28 cellular contexts compared by ENCODE assay signal in the genomic region with DNA sequence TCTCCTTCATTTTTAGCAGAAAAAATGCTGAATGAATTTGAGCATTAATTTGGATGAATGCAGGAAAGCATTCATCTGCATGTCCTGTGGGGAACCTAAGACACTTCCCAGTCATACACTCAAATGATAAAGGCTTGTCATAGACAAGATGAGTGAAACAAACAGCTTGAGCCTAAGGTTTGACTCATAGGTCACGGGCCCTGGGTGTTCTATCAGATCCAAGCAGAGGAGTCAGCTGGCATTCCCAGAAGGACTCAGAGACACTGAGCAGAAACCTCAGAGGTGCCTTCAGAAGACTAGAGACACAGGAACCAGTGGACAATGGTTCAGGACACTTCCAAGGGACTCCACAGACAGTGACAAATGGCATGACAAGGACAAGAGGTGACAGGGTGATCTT.
"Had no signal": no experiment of that assay in that cellular context is flagged by ENCODE, and none has a peak within 500 bp of the region (broad histone marks: within the 10 kb centered on the region; RNA-seq: fewer than 3 reads in every experiment).

No MANE protein-coding gene starts in this region.

- ATAC-seq: effector memory CD8-positive, alpha-beta T cell; esophagus mucosa; foreskin keratinocyte; gastrocnemius medialis; gastroesophageal sphincter; heart left ventricle; heart right ventricle had no signal

- H3K27me3 ChIP-seq: colonic mucosa, foreskin keratinocyte, gastrocnemius medialis, gastroesophageal sphincter, heart left ventricle, heart right ventricle had no signal

- FAIRE-seq: colon, endometrium, endothelial cell of umbilical vein, frontal cortex had no signal

- H3K4me3 ChIP-seq: colonic mucosa, coronary artery, dorsolateral prefrontal cortex, esophagus muscularis mucosa, esophagus squamous epithelium, gastrocnemius medialis, gastroesophageal sphincter, heart left ventricle, heart right ventricle had no signal

- H3K9me3 ChIP-seq: colonic mucosa, esophagus muscularis mucosa, esophagus squamous epithelium, gastrocnemius medialis, gastroesophageal sphincter, heart left ventricle, heart right ventricle had no signal

- H3K27ac ChIP-seq: colonic mucosa, coronary artery, dorsolateral prefrontal cortex, epithelial cell of prostate, esophagus muscularis mucosa, esophagus squamous epithelium, foreskin keratinocyte, gastrocnemius medialis, gastroesophageal sphincter, heart left ventricle, heart right ventricle had no signal

- H3K36me3 ChIP-seq: colonic mucosa, esophagus squamous epithelium, gastrocnemius medialis, gastroesophageal sphincter, heart left ventricle had no signal

- DNase-seq: colonic mucosa; cortex of kidney; dermis blood vessel endothelial cell; dorsolateral prefrontal cortex; effector CD4-positive, alpha-beta T cell; effector CD8-positive, alpha-beta T cell; effector memory CD4-positive, alpha-beta T cell; effector memory CD8-positive, alpha-beta T cell; endodermal cell; erythroblast; esophagus squamous epithelium; foreskin fibroblast; foreskin keratinocyte; foreskin melanocyte; gastrocnemius medialis; glutamatergic neuron; head of caudate nucleus; heart left ventricle; heart right ventricle had no signal

- H3K4me1 ChIP-seq: colonic mucosa, foreskin keratinocyte, gastrocnemius medialis had no signal
